Comparison of ENCODE assay signal across 1 cellular context in the genomic region with DNA sequence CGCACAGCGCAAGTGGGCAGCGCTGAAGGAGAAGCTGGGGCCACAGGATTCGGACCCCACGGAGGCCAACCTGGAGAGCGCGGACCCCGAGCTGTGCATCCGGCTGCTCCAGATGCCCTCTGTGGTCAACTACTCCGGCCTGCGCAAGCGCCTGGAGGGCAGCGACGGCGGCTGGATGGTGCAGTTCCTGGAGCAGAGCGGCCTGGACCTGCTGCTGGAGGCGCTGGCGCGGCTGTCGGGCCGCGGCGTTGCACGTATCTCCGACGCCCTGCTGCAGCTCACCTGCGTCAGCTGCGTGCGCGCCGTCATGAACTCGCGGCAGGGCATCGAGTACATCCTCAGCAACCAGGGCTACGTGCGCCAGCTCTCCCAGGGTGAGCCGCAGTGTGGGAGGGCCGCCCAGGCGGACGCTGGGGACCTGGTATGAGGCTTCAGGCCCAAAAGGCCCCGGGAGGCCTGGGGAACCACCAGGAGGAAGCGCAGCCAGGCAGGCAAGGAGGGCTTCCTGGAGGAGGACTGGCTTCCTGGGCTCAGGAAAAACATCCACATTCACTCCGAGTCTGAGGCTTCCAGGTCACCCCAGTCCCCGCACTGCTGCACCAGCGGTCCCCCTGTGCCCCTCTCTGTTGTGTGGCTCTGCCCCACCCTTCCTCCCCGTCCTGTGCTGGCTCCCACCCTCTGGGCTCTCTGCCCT.
A peak's percentile ranks its signal among the peaks of the same experiment; 100 is the strongest.
TF ChIP-seq lines count a peak whose summit lies in the region.

No MANE protein-coding gene starts in this region.

TF ChIP-seq in K562, 482 proteins besides CTCF, POLR2A, EP300 and RAD21:
- no peak for TF ChIP-seq CEBPB (tag; IDR thresholded peaks at IDR 0.05)
- TF ChIP-seq, protein P1, sequence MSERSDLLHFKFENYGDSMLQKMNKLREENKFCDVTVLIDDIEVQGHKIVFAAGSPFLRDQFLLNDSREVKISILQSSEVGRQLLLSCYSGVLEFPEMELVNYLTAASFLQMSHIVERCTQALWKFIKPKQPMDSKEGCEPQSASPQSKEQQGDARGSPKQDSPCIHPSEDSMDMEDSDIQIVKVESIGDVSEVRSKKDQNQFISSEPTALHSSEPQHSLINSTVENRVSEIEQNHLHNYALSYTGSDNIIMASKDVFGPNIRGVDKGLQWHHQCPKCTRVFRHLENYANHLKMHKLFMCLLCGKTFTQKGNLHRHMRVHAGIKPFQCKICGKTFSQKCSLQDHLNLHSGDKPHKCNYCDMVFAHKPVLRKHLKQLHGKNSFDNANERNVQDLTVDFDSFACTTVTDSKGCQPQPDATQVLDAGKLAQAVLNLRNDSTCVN (CRISPR knock-in tag; IDR thresholded peaks at IDR 0.05) = no peak
- TF ChIP-seq, protein P2, sequence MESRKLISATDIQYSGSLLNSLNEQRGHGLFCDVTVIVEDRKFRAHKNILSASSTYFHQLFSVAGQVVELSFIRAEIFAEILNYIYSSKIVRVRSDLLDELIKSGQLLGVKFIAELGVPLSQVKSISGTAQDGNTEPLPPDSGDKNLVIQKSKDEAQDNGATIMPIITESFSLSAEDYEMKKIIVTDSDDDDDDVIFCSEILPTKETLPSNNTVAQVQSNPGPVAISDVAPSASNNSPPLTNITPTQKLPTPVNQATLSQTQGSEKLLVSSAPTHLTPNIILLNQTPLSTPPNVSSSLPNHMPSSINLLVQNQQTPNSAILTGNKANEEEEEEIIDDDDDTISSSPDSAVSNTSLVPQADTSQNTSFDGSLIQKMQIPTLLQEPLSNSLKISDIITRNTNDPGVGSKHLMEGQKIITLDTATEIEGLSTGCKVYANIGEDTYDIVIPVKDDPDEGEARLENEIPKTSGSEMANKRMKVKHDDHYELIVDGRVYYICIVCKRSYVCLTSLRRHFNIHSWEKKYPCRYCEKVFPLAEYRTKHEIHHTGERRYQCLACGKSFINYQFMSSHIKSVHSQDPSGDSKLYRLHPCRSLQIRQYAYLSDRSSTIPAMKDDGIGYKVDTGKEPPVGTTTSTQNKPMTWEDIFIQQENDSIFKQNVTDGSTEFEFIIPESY (CRISPR knock-in tag; IDR thresholded peaks at IDR 0.05) = peak; percentile 65
- TF ChIP-seq ZFP36 (IDR thresholded peaks at IDR 0.05; ENCODE audit: low read depth, low read length, partially characterized antibody) = peak; percentile 84
- TF ChIP-seq, protein P3, sequence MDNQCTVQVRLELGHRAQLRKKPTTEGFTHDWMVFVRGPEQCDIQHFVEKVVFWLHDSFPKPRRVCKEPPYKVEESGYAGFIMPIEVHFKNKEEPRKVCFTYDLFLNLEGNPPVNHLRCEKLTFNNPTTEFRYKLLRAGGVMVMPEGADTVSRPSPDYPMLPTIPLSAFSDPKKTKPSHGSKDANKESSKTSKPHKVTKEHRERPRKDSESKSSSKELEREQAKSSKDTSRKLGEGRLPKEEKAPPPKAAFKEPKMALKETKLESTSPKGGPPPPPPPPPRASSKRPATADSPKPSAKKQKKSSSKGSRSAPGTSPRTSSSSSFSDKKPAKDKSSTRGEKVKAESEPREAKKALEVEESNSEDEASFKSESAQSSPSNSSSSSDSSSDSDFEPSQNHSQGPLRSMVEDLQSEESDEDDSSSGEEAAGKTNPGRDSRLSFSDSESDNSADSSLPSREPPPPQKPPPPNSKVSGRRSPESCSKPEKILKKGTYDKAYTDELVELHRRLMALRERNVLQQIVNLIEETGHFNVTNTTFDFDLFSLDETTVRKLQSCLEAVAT (IDR thresholded peaks at IDR 0.05) = 0 out of 4 replicates have a peak, but pooled peaks of 1 of the 2 experiments have one; percentile 28
- TF ChIP-seq POLR2G (IDR thresholded peaks at IDR 0.05; ENCODE audit: low read depth, low read length) = 0 out of 2 replicates have a peak, but pooled peaks have one; percentile 10
